In genomic region chr12:127625372-127625771, GRCh38 we compare ENCODE assay signal across 22 cellular contexts.
DNase-seq lines count a peak whose midpoint lies in the region; ATAC-seq and TF ChIP-seq lines count a peak whose summit lies in the region.
"Had no signal": no experiment of that assay in that cellular context is flagged by ENCODE, and none has a peak within 500 bp of the region (broad histone marks: within the 10 kb centered on the region; RNA-seq: fewer than 3 reads in every experiment).

No MANE protein-coding gene starts in this region.

- peaks cover 7% of the 10 kb centered on the region; the same call in 1 of the 2 replicates for H3K9me3 ChIP-seq in OCI-LY3 (ENCODE audit: insufficient read depth, low read length)
- H3K9me3 ChIP-seq: A549, BE2C, HAP-1 had no signal

- no peak overlapping the region for H3K27ac ChIP-seq in OCI-LY3 (ENCODE audit: low read length)
- H3K27ac ChIP-seq: A549; BLaER1 treated with 17β-estradiol and CSF1 and Interleukin-3, amounts not matched to agents 10 nM and 100 nM had no signal

- POLR2A ChIA-PET in activated CD4-positive, alpha-beta T cell treated with anti-CD3 and anti-CD28 coated beads for 36 hours (lab: Charles Lee), result no interaction called here

- peaks cover 20% of the 10 kb centered on the region for H3K4me1 ChIP-seq in OCI-LY3 (ENCODE audit: low read length)
- H3K4me1 ChIP-seq: A549, BE2C, HAP-1 had no signal

- no peak overlapping the region for H3K4me3 ChIP-seq in OCI-LY3 (ENCODE audit: low read length)
- H3K4me3 ChIP-seq: A549; BLaER1 treated with 17β-estradiol and CSF1 and Interleukin-3, amounts not matched to agents 10 nM and 100 nM; HAP-1 had no signal

- H3K9ac ChIP-seq in OCI-LY3 (ENCODE audit: low read length), result no peak overlapping the region
- H3K9ac ChIP-seq: BLaER1 treated with 17β-estradiol and CSF1 and Interleukin-3, amounts not matched to agents 10 nM and 100 nM had no signal

- H3K27me3 Mint-ChIP-seq in activated CD4-positive, alpha-beta T cell treated with anti-CD3 and anti-CD28 coated beads for 36 hours, result no peaks in the 10 kb centered on the region
- H3K27me3 Mint-ChIP-seq: CD4-positive, alpha-beta T cell; CD8-positive, alpha-beta memory T cell had no signal

- H3K4me2 ChIP-seq in OCI-LY3 (ENCODE audit: low read length), result 0 out of 2 replicates have a peak overlapping the region, but pooled peaks have one; percentile 11
- H3K4me2 ChIP-seq: A549; BLaER1 treated with 17β-estradiol and CSF1 and Interleukin-3, amounts not matched to agents 10 nM and 100 nM had no signal

- peak; percentile 50 for DNase-seq in kidney tubule cell (ENCODE audit: low spot score)
- DNase-seq in putamen (ENCODE audit: low spot score), result peak; percentile 22
- DNase-seq in activated CD4-positive, alpha-beta T cell treated with anti-CD3 and anti-CD28 coated beads for 36 hours, result no peak
- no peak for DNase-seq in GM20000 (ENCODE audit: low spot score)
- no peak for DNase-seq in NCI-H2196 (lab: John Stamatoyannopoulos, UW; ENCODE audit: unreplicated experiment)
- DNase-seq: 8988T; ACHN; AML-193; BE2C; Calu3; CD4-positive, alpha-beta T cell; CD8-positive, alpha-beta memory T cell; DMS53; DMS79 treated with DMSO at 0.1 percent for 48 hours; GF-D8; GOT3; HFFc6 had no signal

- no peak for ATAC-seq in activated CD4-positive, alpha-beta T cell treated with anti-CD3 and anti-CD28 coated beads for 36 hours
- ATAC-seq: A549 had no signal

- no peak overlapping the region for H2AFZ ChIP-seq in OCI-LY3 (ENCODE audit: low read depth, low read length)

- TF ChIP-seq CTCF in OCI-LY3 (IDR thresholded peaks at IDR 0.05; ENCODE audit: low read depth, low read length) (no peak), GM20000 (IDR thresholded peaks at IDR 0.05; ENCODE audit: extremely low read depth, missing control alignments) (no peak)

- H3K27me3 ChIP-seq in OCI-LY3 (ENCODE audit: low read depth, low read length), result no peaks in the 10 kb centered on the region
- H3K27me3 ChIP-seq: BE2C; BLaER1 treated with 17β-estradiol and CSF1 and Interleukin-3, amounts not matched to agents 10 nM and 100 nM had no signal

- H3K36me3 Mint-ChIP-seq in activated CD4-positive, alpha-beta T cell treated with anti-CD3 and anti-CD28 coated beads for 36 hours (ENCODE audit: low read depth), result no peaks in the 10 kb centered on the region
- H3K36me3 Mint-ChIP-seq: CD14-positive monocyte; CD8-positive, alpha-beta memory T cell had no signal

- H3K4me1 Mint-ChIP-seq in activated CD4-positive, alpha-beta T cell treated with anti-CD3 and anti-CD28 coated beads for 36 hours, result no peaks in the 10 kb centered on the region
- H3K4me1 Mint-ChIP-seq: CD14-positive monocyte; CD8-positive, alpha-beta memory T cell had no signal

- no peaks in the 10 kb centered on the region for H3K79me2 ChIP-seq in OCI-LY3 (ENCODE audit: low read length)

- no peaks in the 10 kb centered on the region for H3K36me3 ChIP-seq in OCI-LY3 (replicated peaks; ENCODE audit: low read depth, low read length)
- H3K36me3 ChIP-seq: BE2C; BLaER1 treated with 17β-estradiol and CSF1 and Interleukin-3, amounts not matched to agents 10 nM and 100 nM; HAP-1 had no signal

- H4K20me1 ChIP-seq in OCI-LY3 (ENCODE audit: insufficient read depth, low read length), result no peaks in the 10 kb centered on the region
- H4K20me1 ChIP-seq: BLaER1 treated with 17β-estradiol and CSF1 and Interleukin-3, amounts not matched to agents 10 nM and 100 nM had no signal

- H3K9me3 Mint-ChIP-seq in activated CD4-positive, alpha-beta T cell treated with anti-CD3 and anti-CD28 coated beads for 36 hours (ENCODE audit: low read depth), result peaks cover 7% of the 10 kb centered on the region
- H3K9me3 Mint-ChIP-seq: HFFc6 had no signal

- intact Hi-C loops in activated CD4-positive, alpha-beta T cell treated with anti-CD3 and anti-CD28 coated beads for 36 hours (cut with DNase I, micrococcal nuclease), result no loop called here

- H3K27ac Mint-ChIP-seq in activated CD4-positive, alpha-beta T cell treated with anti-CD3 and anti-CD28 coated beads for 36 hours, result no peak overlapping the region
- H3K27ac Mint-ChIP-seq: CD14-positive monocyte; CD4-positive, alpha-beta T cell; CD8-positive, alpha-beta memory T cell; HFFc6 had no signal

- CTCF ChIA-PET in activated CD4-positive, alpha-beta T cell treated with anti-CD3 and anti-CD28 coated beads for 36 hours (lab: Charles Lee), result interaction anchor here (0.6 kb wide), 1 partner anchor 43 kb away, joined by 3 read pairs; no protein-coding TSS in a partner anchor

- H3K4me3 Mint-ChIP-seq in activated CD4-positive, alpha-beta T cell treated with anti-CD3 and anti-CD28 coated beads for 36 hours, result no peak overlapping the region
- H3K4me3 Mint-ChIP-seq: CD14-positive monocyte; CD4-positive, alpha-beta T cell; CD8-positive, alpha-beta memory T cell; HFFc6 had no signal

Comparison
In these comparisons a context has a peak if more than half of its experiments do, and no peak if none do; other contexts are left out.
1. DNase-seq: peak in kidney tubule cell (single experiment) and putamen (single experiment); none in activated CD4-positive, alpha-beta T cell treated with anti-CD3 and anti-CD28 coated beads for 36 hours (single experiment), GM20000 (single experiment) and NCI-H2196 (single experiment).